Comparison of ENCODE assay signal across 7 cellular contexts in the genomic region with DNA sequence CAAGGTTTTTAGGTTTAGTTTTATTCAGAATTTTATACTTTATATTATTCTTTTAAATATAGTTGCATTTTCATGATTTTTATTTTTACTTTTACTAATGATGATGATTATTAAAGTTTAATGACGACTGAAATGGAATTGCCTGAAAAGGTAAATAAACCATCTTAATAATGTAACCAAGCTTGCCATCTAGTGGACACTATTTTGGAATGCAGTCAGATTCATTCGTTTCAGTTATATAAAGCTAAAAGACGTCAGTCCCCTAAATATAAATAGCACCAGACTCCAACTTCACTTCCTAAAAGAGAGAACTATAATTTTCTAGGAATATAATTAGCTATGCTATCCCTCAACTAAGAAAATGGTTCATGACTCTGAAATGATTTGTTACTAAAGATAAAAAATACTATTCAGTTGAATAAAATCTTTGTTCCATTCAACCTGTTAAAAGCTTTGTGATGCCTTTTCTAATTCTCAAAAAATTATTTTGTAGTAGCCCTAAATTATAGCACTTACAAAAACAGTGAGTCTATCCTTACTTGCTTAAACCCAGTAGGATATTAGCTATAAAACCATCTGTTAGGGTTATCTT. TPM values are rescaled to one million over a fixed set of nuclear protein-coding genes. Genes with fewer than 3 reads are reported as not detected.
DNase-seq lines count a peak whose midpoint lies in the region; ATAC-seq and TF ChIP-seq lines count a peak whose summit lies in the region.

No MANE protein-coding gene starts in this region.

- POLR2A ChIA-PET in GM10248 (lab: Yijun Ruan, JAX) = interaction anchor here (0.5 kb wide), 1 partner anchor 1187 kb away, joined by 7 read pairs; no protein-coding TSS in a partner anchor

- no peaks in the 10 kb centered on the region for H3K36me3 ChIP-seq in KMS-11 (ENCODE audit: insufficient read depth)

- DNase-seq in GM10248 (ENCODE audit: extremely low spot score) (peak; percentile 43), SW480 (ENCODE audit: low spot score) (peak; percentile 39), foreskin keratinocyte (peak in 1 of 2 donors; percentile 20), pulmonary artery endothelial cell (ENCODE audit: low read depth, low spot score) (peak; percentile 7)

- H3K9ac ChIP-seq in KMS-11 = no peak overlapping the region

- ATAC-seq in foreskin keratinocyte (no peak), GM18519 (IDR thresholded peaks at IDR 0.05; ENCODE audit: low FRiP score, unreplicated experiment) (no peak), HG03108 (IDR thresholded peaks at IDR 0.05; ENCODE audit: unreplicated experiment) (no peak)

- no peak overlapping the region for H3K4me2 ChIP-seq in KMS-11

- CTCF ChIA-PET in GM10248 (lab: Yijun Ruan, JAX) = interaction anchor here (0.5 to 7.0 kb wide), 28 partner anchors 10 to 1613 kb away, joined by 3 to 69 read pairs (median 4); a partner anchor contains a TSS

- H3K27me3 ChIP-seq in KMS-11 (ENCODE audit: insufficient read depth, low read depth) (no peaks in the 10 kb centered on the region), foreskin keratinocyte (no peaks in the 10 kb centered on the region)

- H3K4me1 ChIP-seq in KMS-11 (ENCODE audit: low read depth, poor library complexity, severe bottlenecking) = peaks cover 5% of the 10 kb centered on the region
- H3K4me1 ChIP-seq in foreskin keratinocyte = no peaks in the 10 kb centered on the region

- H3K27ac ChIP-seq in KMS-11 = no peak overlapping the region
- no peak overlapping the region for H3K27ac ChIP-seq in foreskin keratinocyte

- H3K79me2 ChIP-seq in KMS-11 (ENCODE audit: insufficient read depth, low read depth) = no peaks in the 10 kb centered on the region

- peak; percentile 54 for TF ChIP-seq CTCF in GM10248 (IDR thresholded peaks at IDR 0.05; ENCODE audit: control extremely low read depth, extremely low read depth, low read depth, missing control alignments)
- peak; percentile 64 for TF ChIP-seq CTCF in KMS-11 (conservative IDR thresholded peaks at IDR 0.05; ENCODE audit: low read depth, low read length)
- peak; percentile 73 for TF ChIP-seq CTCF in foreskin keratinocyte (conservative IDR thresholded peaks at IDR 0.05)

- no peaks in the 10 kb centered on the region for H4K20me1 ChIP-seq in KMS-11 (ENCODE audit: insufficient read depth)

- no peak overlapping the region for H2AFZ ChIP-seq in KMS-11 (ENCODE audit: low read depth)

- H3K4me3 ChIP-seq in KMS-11 (IDR thresholded peaks at IDR 0.05; ENCODE audit: insufficient read depth, low read depth, low read length) = no peak overlapping the region

RNA-seq across cellular contexts. Expression of a gene that starts 19.9 kb away (rescaled TPM):
- total RNA-seq in foreskin keratinocyte (11.6 and 11.8 TPM in 2 replicates), pulmonary artery endothelial cell (3.8 and 4.6 TPM in 2 replicates)
- polyA plus RNA-seq in foreskin keratinocyte = 9.8 and 10.2 TPM in 2 replicates

RNA-seq across cellular contexts. Expression of a gene that starts 20.2 kb away (rescaled TPM):
- total RNA-seq in foreskin keratinocyte (33.4 and 39.3 TPM in 2 replicates), pulmonary artery endothelial cell (30.8 and 43.5 TPM in 2 replicates)
- polyA plus RNA-seq in foreskin keratinocyte = 14.8 and 17.5 TPM in 2 replicates

RNA-seq across cellular contexts. Expression of a gene that starts 59.2 kb away (rescaled TPM):
- 154 and 199 TPM in 2 replicates for total RNA-seq in foreskin keratinocyte
- polyA plus RNA-seq in foreskin keratinocyte = 122 and 168 TPM in 2 replicates
- total RNA-seq in pulmonary artery endothelial cell = 117 and 140 TPM in 2 replicates
